Comparison of ENCODE assay signal across 13 cellular contexts in genomic region chr13:110309661-110310524, GRCh38. TPM values are rescaled to one million over a fixed set of nuclear protein-coding genes. Genes with fewer than 3 reads are reported as not detected.
A peak's percentile ranks its signal among the peaks of the same experiment; 100 is the strongest.
DNase-seq lines count a peak whose midpoint lies in the region; ATAC-seq and TF ChIP-seq lines count a peak whose summit lies in the region.
"Had no signal": no experiment of that assay in that cellular context is flagged by ENCODE, and none has a peak within 500 bp of the region (broad histone marks: within the 10 kb centered on the region; RNA-seq: fewer than 3 reads in every experiment).

No MANE protein-coding gene starts in this region.

- H3K4me1 ChIP-seq in RWPE2 (ENCODE audit: insufficient read depth, poor library complexity, severe bottlenecking), result peaks cover 35% of the 10 kb centered on the region
- H3K4me1 ChIP-seq in muscle layer of colon (ENCODE audit: insufficient read depth, low read length), result peaks cover 50% of the 10 kb centered on the region
- peaks cover 38 to 66% of the 10 kb centered on the region in 2 donors for H3K4me1 ChIP-seq in thyroid gland

- WGBS in thyroid gland, 2 donors, result 84 to 85% methylated on average over 16 of the region's 16 CpGs

- H3K27me3 Mint-ChIP-seq in activated CD4-positive, alpha-beta T cell treated with anti-CD3 and anti-CD28 coated beads for 36 hours, result peaks cover 64% of the 10 kb centered on the region

- H3K9me3 Mint-ChIP-seq in activated CD4-positive, alpha-beta T cell treated with anti-CD3 and anti-CD28 coated beads for 36 hours (ENCODE audit: low read depth), result no peaks in the 10 kb centered on the region

- H3K9ac ChIP-seq in muscle layer of colon (ENCODE audit: low read length), result peak overlapping the region; percentile 84

- no peaks in the 10 kb centered on the region for H3K9me3 ChIP-seq in RWPE2 (ENCODE audit: severe bottlenecking)
- H3K9me3 ChIP-seq in muscle layer of colon (ENCODE audit: low read length), result no peaks in the 10 kb centered on the region
- H3K9me3 ChIP-seq in thyroid gland, result no peaks in the 10 kb centered on the region

- TF ChIP-seq CTCF in RWPE2 (IDR thresholded peaks at IDR 0.05; ENCODE audit: poor library complexity, severe bottlenecking) (no peak), epithelial cell of proximal tubule (conservative IDR thresholded peaks at IDR 0.05; ENCODE audit: low read depth, low read length) (no peak), thyroid gland (IDR thresholded peaks at IDR 0.05) (no peak)

- H3K27me3 ChIP-seq in RWPE2 (ENCODE audit: insufficient read depth, poor library complexity, severe bottlenecking) (no peaks in the 10 kb centered on the region), muscle layer of colon (ENCODE audit: control insufficient read depth in 1 of 2, insufficient read depth in 2 of 2, low read length in 2 of 2) (no peaks in the 10 kb centered on the region), thyroid gland (no peaks in the 10 kb centered on the region)

- H3K4me3 Mint-ChIP-seq in activated CD4-positive, alpha-beta T cell treated with anti-CD3 and anti-CD28 coated beads for 36 hours, result no peak overlapping the region

- peak overlapping the region; percentile 99 for H3K27ac ChIP-seq in RWPE2 (ENCODE audit: poor library complexity, severe bottlenecking)
- peak overlapping the region; percentile 96 for H3K27ac ChIP-seq in muscle layer of colon (ENCODE audit: low read depth, low read length)
- peak overlapping the region in 2 of 3 donors; percentile 93 to 99 for H3K27ac ChIP-seq in thyroid gland
- H3K27ac ChIP-seq: HL-60 had no signal

- ATAC-seq in RWPE2 (ENCODE audit: low read depth) (no peak), HG02870 (IDR thresholded peaks at IDR 0.05; ENCODE audit: unreplicated experiment) (no peak)
- ATAC-seq in activated CD4-positive, alpha-beta T cell treated with anti-CD3 and anti-CD28 coated beads for 36 hours, result no peak
- ATAC-seq: stimulated activated naive CD8-positive, alpha-beta T cell treated with anti-CD3 and anti-CD28 coated beads, Interleukin-15, Interleukin-2, amounts not matched to agents 100 U/mL and 50 U/mL, for 24 hours had no signal

- TF ChIP-seq POLR2A in thyroid gland (IDR thresholded peaks at IDR 0.05), result no peak

- H3K4me3 ChIP-seq in RWPE2 (ENCODE audit: severe bottlenecking), result peak overlapping the region; percentile 69
- H3K4me3 ChIP-seq in epithelial cell of proximal tubule (ENCODE audit: low read depth, low read length), result peak overlapping the region; percentile 80
- peak overlapping the region; percentile 44 to 88 for H3K4me3 ChIP-seq in muscle layer of colon (ENCODE audit: low read depth in 1 of 2, low read length in 2 of 2)
- H3K4me3 ChIP-seq in thyroid gland (replicated peaks in 1 of 3), result peak overlapping the region in 1 of 3 donors; percentile 97

- H3K36me3 Mint-ChIP-seq in activated CD4-positive, alpha-beta T cell treated with anti-CD3 and anti-CD28 coated beads for 36 hours (ENCODE audit: low read depth), result no peaks in the 10 kb centered on the region

- no peak for DNase-seq in RWPE2 (ENCODE audit: low spot score)
- no peak for DNase-seq in epithelial cell of proximal tubule (ENCODE audit: low read depth)
- DNase-seq in thyroid gland, result no peak
- no peak for DNase-seq in stimulated activated CD4-positive, alpha-beta T cell treated with anti-CD3 and anti-CD28 coated beads, Interleukin-12 subunit alpha, Interleukin-12 subunit beta, amount 100 ng/mL, for 4 hours
- no peak for DNase-seq in RPMI8226
- no peak for DNase-seq in activated CD4-positive, alpha-beta T cell treated with anti-CD3 and anti-CD28 coated beads for 36 hours
- DNase-seq: MM.1S; NCI-H446; stimulated activated CD4-positive, alpha-beta T cell treated with anti-CD3 and anti-CD28 coated beads, Interleukin-4, amount 100 ng/mL, for 24 hours; stimulated activated naive CD8-positive, alpha-beta T cell treated with anti-CD3 and anti-CD28 coated beads, Interleukin-15, Interleukin-2, amounts not matched to agents 100 U/mL and 50 U/mL, for 24 hours had no signal

- H3K4me1 Mint-ChIP-seq in activated CD4-positive, alpha-beta T cell treated with anti-CD3 and anti-CD28 coated beads for 36 hours, result peaks cover 14% of the 10 kb centered on the region

- H3K27ac Mint-ChIP-seq in activated CD4-positive, alpha-beta T cell treated with anti-CD3 and anti-CD28 coated beads for 36 hours, result no peak overlapping the region

- CTCF ChIA-PET in activated CD4-positive, alpha-beta T cell treated with anti-CD3 and anti-CD28 coated beads for 36 hours (lab: Charles Lee), result no interaction called here

- H3K36me3 ChIP-seq in RWPE2 (ENCODE audit: low read depth) (peaks cover 43% of the 10 kb centered on the region), muscle layer of colon (ENCODE audit: insufficient read depth, low read length) (peaks cover 15% of the 10 kb centered on the region), thyroid gland (no peaks in the 10 kb centered on the region)

- intact Hi-C loops in thyroid gland (cut with DNase I), result loop anchor here (10.0 kb wide), 1 partner anchor 105 kb away; no protein-coding TSS in a partner anchor
- intact Hi-C loops in activated CD4-positive, alpha-beta T cell treated with anti-CD3 and anti-CD28 coated beads for 36 hours (cut with DNase I, micrococcal nuclease), result loop anchor here (5.0 kb wide), 2 partner anchors 112 to 802 kb away; no protein-coding TSS in a partner anchor

- POLR2A ChIA-PET in activated CD4-positive, alpha-beta T cell treated with anti-CD3 and anti-CD28 coated beads for 36 hours (lab: Charles Lee), result no interaction called here

RNA-seq across cellular contexts. Expression of gene COL4A2, which starts 2.8 kb away (rescaled TPM):
- total RNA-seq in epithelial cell of proximal tubule (513 and 728 TPM in 2 replicates), thyroid gland (100 to 1,000 TPM in 3 of 4 donors, 10 to 100 TPM in 1; 97.6 to 193 (median 131) TPM)
- total RNA-seq in activated CD4-positive, alpha-beta T cell treated with anti-CD3 and anti-CD28 coated beads for 36 hours, result not detected

RNA-seq across cellular contexts. Expression of gene COL4A1, which starts 2.9 kb away (rescaled TPM):
- total RNA-seq in epithelial cell of proximal tubule, result 426 and 547 TPM in 2 replicates
- 100 to 1,000 TPM in 2 of 4 donors, 10 to 100 TPM in 2; 71.3 to 161 (median 112) TPM for total RNA-seq in thyroid gland
- total RNA-seq in activated CD4-positive, alpha-beta T cell treated with anti-CD3 and anti-CD28 coated beads for 36 hours, result under 1 TPM in 1 of 2 experiments, not detected in 1; 0.14 TPM

Comparison
In these comparisons a context has a peak if more than half of its experiments do, and no peak if none do; other contexts are left out.
1. RNA of gene COL4A2, which starts 2.8 kb away (total RNA-seq): 513 to 728 TPM in epithelial cell of proximal tubule and 97.6 to 193 TPM in thyroid gland; not detected in activated CD4-positive, alpha-beta T cell treated with anti-CD3 and anti-CD28 coated beads for 36 hours; every median in the first group is over 10 times any median in the second.
2. RNA of gene COL4A1, which starts 2.9 kb away (total RNA-seq): 426 to 547 TPM in epithelial cell of proximal tubule and 71.3 to 161 TPM in thyroid gland; 0.14 TPM in activated CD4-positive, alpha-beta T cell treated with anti-CD3 and anti-CD28 coated beads for 36 hours; every median in the first group is over 10 times any median in the second.
3. Peak in every context shown above with its lines, with median percentiles within 50 percentile points of each other: H3K27ac ChIP-seq.